Comparison of ENCODE assay signal across 11 cellular contexts in genomic region chr2:27622921-27623384, GRCh38. TPM values are rescaled to one million over a fixed set of nuclear protein-coding genes. Genes with fewer than 3 reads are reported as not detected.
DNase-seq lines count a peak whose midpoint lies in the region; ATAC-seq and TF ChIP-seq lines count a peak whose summit lies in the region.
"Had no signal": no experiment of that assay in that cellular context is flagged by ENCODE, and none has a peak within 500 bp of the region (broad histone marks: within the 10 kb centered on the region; RNA-seq: fewer than 3 reads in every experiment).

No MANE protein-coding gene starts in this region.

- CTCF ChIA-PET in CD8-positive, alpha-beta memory T cell (lab: Charles Lee): no interaction called here
- CTCF ChIA-PET in IMR-90 (lab: Yijun Ruan, JAX): no interaction called here

- H3K56ac ChIP-seq in IMR-90 (ENCODE audit: extremely low read depth, insufficient read depth, low read length): no peak overlapping the region

- H3K18ac ChIP-seq in IMR-90 (ENCODE audit: low read depth, low read length) (no peak overlapping the region), mesenchymal stem cell (ENCODE audit: low read depth in 1 of 2, low read length in 2 of 2) (no peak overlapping the region)

- H3K9me2 ChIP-seq in hepatocyte (replicated peaks; ENCODE audit: insufficient read depth): peaks cover 5% of the 10 kb centered on the region

- peaks cover 2% of the 10 kb centered on the region for H3K4me1 ChIP-seq in CD8-positive, alpha-beta memory T cell (ENCODE audit: insufficient read depth, low read length)
- peaks cover 11% of the 10 kb centered on the region for H3K4me1 ChIP-seq in IMR-90 (ENCODE audit: control insufficient read depth, insufficient read depth, low read length)
- H3K4me1 ChIP-seq in mesenchymal stem cell (ENCODE audit: control insufficient read depth, insufficient read depth, low read depth, low read length): peaks cover 2% of the 10 kb centered on the region
- peaks cover 8% of the 10 kb centered on the region for H3K4me1 ChIP-seq in hepatocyte (ENCODE audit: insufficient read depth)

- no peak for TF ChIP-seq POLR2A in IMR-90 (IDR thresholded peaks at IDR 0.05; ENCODE audit: low read depth, low read length)

- peaks cover 8% of the 10 kb centered on the region; the same call in 1 of the 2 replicates for H3K9me1 ChIP-seq in IMR-90 (ENCODE audit: insufficient read depth, low read length)

- no peak overlapping the region for H3K4me3 ChIP-seq in CD8-positive, alpha-beta memory T cell (ENCODE audit: low read length)
- H3K4me3 ChIP-seq in IMR-90 (ENCODE audit: insufficient read depth, low read depth, low read length) (no peak overlapping the region), mesenchymal stem cell (ENCODE audit: insufficient read depth in 1 of 2, low read depth in 1 of 2, low read length in 2 of 2) (no peak overlapping the region), hepatocyte (no peak overlapping the region)
- H3K4me3 ChIP-seq: sigmoid colon had no signal

- H3K9me3 Mint-ChIP-seq in CD8-positive, alpha-beta memory T cell: no peaks in the 10 kb centered on the region
- no peaks in the 10 kb centered on the region for H3K9me3 Mint-ChIP-seq in chondrocyte (ENCODE audit: low read depth)
- H3K9me3 Mint-ChIP-seq: T-helper 1 cell treated with Interleukin-12 subunit alpha and Interleukin-12 subunit beta and Interleukin-4 antibody, amounts not matched to agents 30 μg/mL and 1 μg/mL, for 36 hours had no signal

- H3K9ac ChIP-seq in IMR-90 (ENCODE audit: low read depth, low read length) (no peak overlapping the region), mesenchymal stem cell (ENCODE audit: low read length) (no peak overlapping the region)

- H4K8ac ChIP-seq in IMR-90 (ENCODE audit: low read depth in 2 of 2, low read length in 2 of 2): no peak overlapping the region
- H4K8ac ChIP-seq in mesenchymal stem cell (ENCODE audit: low read length): no peak overlapping the region

- no peak overlapping the region for H4K91ac ChIP-seq in IMR-90 (ENCODE audit: insufficient read depth, low read depth, low read length)
- no peak overlapping the region for H4K91ac ChIP-seq in mesenchymal stem cell (ENCODE audit: low read length)

- 18% methylated on average over 2 of the region's 3 CpGs; no CpG with 5 or more reads in 1 of the 2 experiments for WGBS in IMR-90 (ENCODE audit: extremely low coverage in 2 of 2, insufficient read length in 1 of 2), 2 experiments
- WGBS in mesenchymal stem cell: 10% methylated on average over 2 of the region's 3 CpGs
- WGBS in hepatocyte (ENCODE audit: low lambda C conversion rate, missing lambda C conversion rate): 98% methylated on average over 3 of the region's 3 CpGs

- no peak overlapping the region for H2AFZ ChIP-seq in IMR-90 (replicated peaks; ENCODE audit: low read length, poor library complexity)
- H2AFZ ChIP-seq in mesenchymal stem cell (ENCODE audit: low read depth, low read length): no peak overlapping the region
- no peak overlapping the region for H2AFZ ChIP-seq in hepatocyte

- H3K36me3 ChIP-seq in CD8-positive, alpha-beta memory T cell (ENCODE audit: insufficient read depth, low read length): peaks cover 35% of the 10 kb centered on the region
- H3K36me3 ChIP-seq in IMR-90 (ENCODE audit: control insufficient read depth, insufficient read depth, low read length) (peaks cover 22% of the 10 kb centered on the region), mesenchymal stem cell (ENCODE audit: control insufficient read depth in 1 of 2, insufficient read depth in 2 of 2, low read depth in 1 of 2, low read length in 2 of 2) (peaks cover 10 to 71% of the 10 kb centered on the region in 2 experiments), hepatocyte (replicated peaks; ENCODE audit: insufficient read depth, low read depth) (no peaks in the 10 kb centered on the region)

- H3K27ac ChIP-seq in CD8-positive, alpha-beta memory T cell (ENCODE audit: low read depth, low read length): no peak overlapping the region
- no peak overlapping the region for H3K27ac ChIP-seq in IMR-90 (ENCODE audit: insufficient read depth, low read length)
- H3K27ac ChIP-seq in mesenchymal stem cell (ENCODE audit: low read length, poor library complexity, severe bottlenecking): peak overlapping the region; percentile 88
- no peak overlapping the region for H3K27ac ChIP-seq in hepatocyte
- H3K27ac ChIP-seq: sigmoid colon had no signal

- H2BK20ac ChIP-seq in IMR-90 (ENCODE audit: low read depth, low read length): no peak overlapping the region

- POLR2A ChIA-PET in CD8-positive, alpha-beta memory T cell (lab: Charles Lee): no interaction called here
- POLR2A ChIA-PET in IMR-90 (lab: Charles Lee; ENCODE audit: unreplicated experiment): no interaction called here

- peaks cover 3 to 14% of the 10 kb centered on the region in 2 experiments; a peak in 2 of 4 replicates for H3K79me1 ChIP-seq in IMR-90 (ENCODE audit: low read depth in 1 of 2, low read length in 2 of 2)
- H3K79me1 ChIP-seq in mesenchymal stem cell (replicated peaks; ENCODE audit: low read length, poor library complexity, severe bottlenecking): peaks cover 2% of the 10 kb centered on the region

- TF ChIP-seq CTCF in IMR-90 (conservative IDR thresholded peaks at IDR 0.05; ENCODE audit: low read depth, low read length) (no peak), chondrocyte (IDR thresholded peaks at IDR 0.05) (no peak), hepatocyte (IDR thresholded peaks at IDR 0.05; ENCODE audit: poor library complexity) (no peak)

- no peak overlapping the region for H2BK120ac ChIP-seq in IMR-90 (ENCODE audit: low read depth, low read length)
- H2BK120ac ChIP-seq in mesenchymal stem cell (ENCODE audit: low read depth, low read length): no peak overlapping the region

- H2AK5ac ChIP-seq in IMR-90 (ENCODE audit: low read depth, low read length) (no peak overlapping the region), mesenchymal stem cell (ENCODE audit: low read length, severe bottlenecking) (no peak overlapping the region)

- peak; percentile 78 for ATAC-seq in IMR-90 (ENCODE audit: low read depth)
- ATAC-seq in GM18907 (IDR thresholded peaks at IDR 0.05; ENCODE audit: unreplicated experiment): no peak

- peaks cover 0 to 58% (median 35%) of the 10 kb centered on the region in 3 donors for H3K36me3 Mint-ChIP-seq in CD8-positive, alpha-beta memory T cell
- peaks cover 32% of the 10 kb centered on the region for H3K36me3 Mint-ChIP-seq in chondrocyte (ENCODE audit: low read depth)

- no peaks in the 10 kb centered on the region for H3K27me3 ChIP-seq in CD8-positive, alpha-beta memory T cell (ENCODE audit: insufficient read depth, low read length, poor library complexity, severe bottlenecking)
- H3K27me3 ChIP-seq in IMR-90 (ENCODE audit: control insufficient read depth, insufficient read depth, low read length): no peaks in the 10 kb centered on the region
- H3K27me3 ChIP-seq in mesenchymal stem cell (ENCODE audit: control insufficient read depth in 1 of 2, insufficient read depth in 1 of 2, low read length in 2 of 2): no peaks in the 10 kb centered on the region
- no peaks in the 10 kb centered on the region for H3K27me3 ChIP-seq in hepatocyte
- H3K27me3 ChIP-seq: sigmoid colon had no signal

- no peak overlapping the region for H2AK9ac ChIP-seq in IMR-90 (replicated peaks; ENCODE audit: low read depth, low read length, poor library complexity)

- H4K20me1 ChIP-seq in IMR-90 (ENCODE audit: insufficient read depth, low read length) (no peaks in the 10 kb centered on the region), hepatocyte (ENCODE audit: insufficient read depth, poor library complexity, severe bottlenecking) (no peaks in the 10 kb centered on the region)

- H2BK15ac ChIP-seq in IMR-90 (ENCODE audit: low read depth, low read length) (no peak overlapping the region), mesenchymal stem cell (ENCODE audit: low read depth, poor library complexity, severe bottlenecking) (no peak overlapping the region)

- H4K5ac ChIP-seq in IMR-90 (ENCODE audit: low read depth, low read length): no peak overlapping the region

- TF ChIP-seq RAD21 in IMR-90 (IDR thresholded peaks at IDR 0.05; ENCODE audit: low read length): no peak; the same call in 1 of the 2 replicates

- DNase-seq in CD8-positive, alpha-beta memory T cell: no peak
- DNase-seq in IMR-90 (peak; percentile 84), chondrocyte (ENCODE audit: low spot score) (no peak), mesenchymal stem cell (peak; percentile 56), superior temporal gyrus (ENCODE audit: extremely low spot score) (no peak), OCI-M1 (lab: John Stamatoyannopoulos, UW) (no peak), hepatocyte (ENCODE audit: low spot score) (no peak)
- DNase-seq: DMS53, sigmoid colon had no signal

- H3K4me2 ChIP-seq in IMR-90 (ENCODE audit: low read depth, low read length) (peak overlapping the region; percentile 56), mesenchymal stem cell (ENCODE audit: low read length, poor library complexity, severe bottlenecking) (no peak overlapping the region), hepatocyte (no peak overlapping the region)

- H3K79me2 ChIP-seq in hepatocyte: no peaks in the 10 kb centered on the region

- dilution Hi-C loops in IMR-90 (cut with HindIII; ENCODE audit: low sequenced_read_pairs, unreplicated experiment): no loop called here

- intact Hi-C loops in IMR-90 (cut with micrococcal nuclease): loop anchor here (10.0 kb wide), 1 partner anchor 218 kb away; the partner anchor contains the start of gene PPM1G

- in situ Hi-C loops in IMR-90 (cut with MboI; ENCODE audit: low sequenced_read_pairs): no loop called here

- no peak overlapping the region for H3K4ac ChIP-seq in IMR-90 (ENCODE audit: low read depth, low read length)
- no peak overlapping the region for H3K4ac ChIP-seq in mesenchymal stem cell (ENCODE audit: low read depth in 1 of 2, low read length in 2 of 2)

- no peak overlapping the region for H3K4me3 Mint-ChIP-seq in CD8-positive, alpha-beta memory T cell
- H3K4me3 Mint-ChIP-seq in chondrocyte (ENCODE audit: unreplicated experiment): peak overlapping the region; percentile 4
- H3K4me3 Mint-ChIP-seq: T-helper 1 cell treated with Interleukin-12 subunit alpha and Interleukin-12 subunit beta and Interleukin-4 antibody, amounts not matched to agents 30 μg/mL and 1 μg/mL, for 36 hours had no signal

- H3K9me3 ChIP-seq in CD8-positive, alpha-beta memory T cell (ENCODE audit: low read length): no peaks in the 10 kb centered on the region
- no peaks in the 10 kb centered on the region for H3K9me3 ChIP-seq in IMR-90 (ENCODE audit: control insufficient read depth, insufficient read depth, low read length)
- H3K9me3 ChIP-seq in mesenchymal stem cell (ENCODE audit: control insufficient read depth, low read length): no peaks in the 10 kb centered on the region
- H3K9me3 ChIP-seq in hepatocyte (ENCODE audit: low read depth): no peaks in the 10 kb centered on the region
- H3K9me3 ChIP-seq: sigmoid colon had no signal

- no TSS peak for BruUV-seq in IMR-90 (replicated peaks; lab: Mats Ljungman, UMichigan)

- H3K14ac ChIP-seq in IMR-90 (replicated peaks; ENCODE audit: low read depth, low read length) (no peak overlapping the region), mesenchymal stem cell (ENCODE audit: low read length in 2 of 2) (no peak overlapping the region)

- H2BK12ac ChIP-seq in mesenchymal stem cell (ENCODE audit: low read length in 2 of 2): no peak overlapping the region

- no peak overlapping the region for H3K23ac ChIP-seq in IMR-90 (ENCODE audit: low read depth, low read length)
- no peak overlapping the region for H3K23ac ChIP-seq in mesenchymal stem cell (ENCODE audit: low read length in 2 of 2)

- no peaks in the 10 kb centered on the region for H3K27me3 Mint-ChIP-seq in CD8-positive, alpha-beta memory T cell
- H3K27me3 Mint-ChIP-seq in chondrocyte (ENCODE audit: low read depth): no peaks in the 10 kb centered on the region

- H3K4me1 Mint-ChIP-seq in CD8-positive, alpha-beta memory T cell: peaks cover 0 to 2% (median 0%) of the 10 kb centered on the region in 3 donors
- H3K4me1 Mint-ChIP-seq in chondrocyte (ENCODE audit: low read depth): peaks cover 37% of the 10 kb centered on the region

- peak overlapping the region in 5 of 8 donors; percentile 16 to 76 (median 37) for H3K27ac Mint-ChIP-seq in CD8-positive, alpha-beta memory T cell
- peak overlapping the region; percentile 74 for H3K27ac Mint-ChIP-seq in chondrocyte (ENCODE audit: unreplicated experiment)
- H3K27ac Mint-ChIP-seq: T-helper 1 cell treated with Interleukin-12 subunit alpha and Interleukin-12 subunit beta and Interleukin-4 antibody, amounts not matched to agents 30 μg/mL and 1 μg/mL, for 36 hours had no signal

- no peak overlapping the region for H2BK5ac ChIP-seq in IMR-90 (ENCODE audit: low read depth, low read length, poor library complexity, severe bottlenecking)
- H2BK5ac ChIP-seq in mesenchymal stem cell (ENCODE audit: low read depth, low read length, poor library complexity, severe bottlenecking): no peak overlapping the region

RNA-seq across cellular contexts. Expression of gene CCDC121, which starts 5.9 kb away (rescaled TPM):
- under 1 TPM; 0.20 to 0.58 TPM for total RNA-seq in CD8-positive, alpha-beta memory T cell
- 0.62 TPM for polyA plus RNA-seq in CD8-positive, alpha-beta memory T cell
- 2.0 and 2.2 TPM in 2 replicates for total RNA-seq in IMR-90 (2012; rRNA removed)
- polyA plus RNA-seq in IMR-90 (2012; rRNA removed): 0.65 and 0.67 TPM in 2 replicates
- polyA plus RNA-seq in IMR-90 (2012; cell fraction: cytosol; rRNA removed): 0.12 and 0.47 TPM in 2 replicates
- 0.72 and 1.5 TPM in 2 replicates for polyA plus RNA-seq in IMR-90 (2012; cell fraction: nucleus; rRNA removed; ENCODE audit: low replicate concordance)
- 1.6 to 2.7 TPM (median 1.7 TPM) in 3 replicates for total RNA-seq in chondrocyte
- 1.1 TPM for polyA plus RNA-seq in mesenchymal stem cell (2013, experiment 1 of 2)
- 1.6 TPM for polyA plus RNA-seq in mesenchymal stem cell (2013, experiment 2 of 2)
- total RNA-seq in hepatocyte: 2.7 and 4.4 TPM in 2 replicates
- polyA plus RNA-seq in hepatocyte: 2.7 and 5.4 TPM in 2 replicates

RNA-seq across cellular contexts. Expression of gene GPN1, which starts 5.9 kb away (rescaled TPM):
- total RNA-seq in CD8-positive, alpha-beta memory T cell: 10 to 100 TPM; 67.3 to 70.5 TPM
- polyA plus RNA-seq in CD8-positive, alpha-beta memory T cell: 63.6 TPM
- total RNA-seq in IMR-90 (2012; rRNA removed) (53.0 and 63.8 TPM in 2 replicates), chondrocyte (24.1 to 31.0 TPM (median 26.5 TPM) in 3 replicates), hepatocyte (35.8 and 36.5 TPM in 2 replicates)
- polyA plus RNA-seq in IMR-90 (2012; rRNA removed) (34.9 and 37.8 TPM in 2 replicates), hepatocyte (30.1 and 46.7 TPM in 2 replicates)
- polyA plus RNA-seq in IMR-90 (2012; cell fraction: cytosol; rRNA removed): 15.2 and 19.7 TPM in 2 replicates
- polyA plus RNA-seq in IMR-90 (2012; cell fraction: nucleus; rRNA removed; ENCODE audit: low replicate concordance): 6.3 and 28.2 TPM in 2 replicates
- 26.6 TPM for polyA plus RNA-seq in mesenchymal stem cell (2013, experiment 1 of 2)
- 26.4 TPM for polyA plus RNA-seq in mesenchymal stem cell (2013, experiment 2 of 2)

RNA-seq across cellular contexts. Expression of gene ZNF512, which starts 40.1 kb away (rescaled TPM):
- total RNA-seq in CD8-positive, alpha-beta memory T cell: 10 to 100 TPM; 20.6 to 21.8 TPM
- polyA plus RNA-seq in CD8-positive, alpha-beta memory T cell: 39.1 TPM
- total RNA-seq in IMR-90 (2012; rRNA removed): 32.2 and 56.5 TPM in 2 replicates
- polyA plus RNA-seq in IMR-90 (2012; rRNA removed): 17.0 and 25.8 TPM in 2 replicates
- polyA plus RNA-seq in IMR-90 (2012; cell fraction: cytosol; rRNA removed): 4.5 and 7.7 TPM in 2 replicates
- 5.6 and 47.4 TPM in 2 replicates for polyA plus RNA-seq in IMR-90 (2012; cell fraction: nucleus; rRNA removed; ENCODE audit: low replicate concordance)
- 27.8 to 34.7 TPM (median 29.5 TPM) in 3 replicates for total RNA-seq in chondrocyte
- polyA plus RNA-seq in mesenchymal stem cell (2013, experiment 1 of 2): 21.6 TPM
- polyA plus RNA-seq in mesenchymal stem cell (2013, experiment 2 of 2): 20.7 TPM
- 27.7 and 30.7 TPM in 2 replicates for total RNA-seq in hepatocyte
- polyA plus RNA-seq in hepatocyte: 13.7 and 19.9 TPM in 2 replicates

RNA-seq across cellular contexts. Expression of gene SUPT7L, which starts 40.5 kb away (rescaled TPM):
- total RNA-seq in CD8-positive, alpha-beta memory T cell: 10 to 100 TPM; 31.1 to 33.6 TPM
- polyA plus RNA-seq in CD8-positive, alpha-beta memory T cell: 24.6 TPM
- total RNA-seq in IMR-90 (2012; rRNA removed): 16.7 and 23.1 TPM in 2 replicates
- 31.3 and 33.4 TPM in 2 replicates for polyA plus RNA-seq in IMR-90 (2012; rRNA removed)
- polyA plus RNA-seq in IMR-90 (2012; cell fraction: cytosol; rRNA removed): 12.7 and 15.6 TPM in 2 replicates
- 61.5 and 126 TPM in 2 replicates for polyA plus RNA-seq in IMR-90 (2012; cell fraction: nucleus; rRNA removed; ENCODE audit: low replicate concordance)
- 29.1 to 37.1 TPM (median 30.7 TPM) in 3 replicates for total RNA-seq in chondrocyte
- 25.1 TPM for polyA plus RNA-seq in mesenchymal stem cell (2013, experiment 1 of 2)
- 25.0 TPM for polyA plus RNA-seq in mesenchymal stem cell (2013, experiment 2 of 2)
- total RNA-seq in hepatocyte: 32.3 and 43.3 TPM in 2 replicates
- 27.3 and 30.7 TPM in 2 replicates for polyA plus RNA-seq in hepatocyte

RNA-seq across cellular contexts. Expression of gene SLC4A1AP, which starts 40.7 kb away (rescaled TPM):
- total RNA-seq in CD8-positive, alpha-beta memory T cell: 10 to 100 TPM; 28.6 to 29.6 TPM
- polyA plus RNA-seq in CD8-positive, alpha-beta memory T cell: 29.1 TPM
- 11.7 and 17.8 TPM in 2 replicates for total RNA-seq in IMR-90 (2012; rRNA removed)
- polyA plus RNA-seq in IMR-90 (2012; rRNA removed): 13.3 and 13.6 TPM in 2 replicates
- polyA plus RNA-seq in IMR-90 (2012; cell fraction: cytosol; rRNA removed): 4.5 and 5.5 TPM in 2 replicates
- 8.7 and 10.3 TPM in 2 replicates for polyA plus RNA-seq in IMR-90 (2012; cell fraction: nucleus; rRNA removed; ENCODE audit: low replicate concordance)
- total RNA-seq in chondrocyte: 16.4 to 24.3 TPM (median 18.8 TPM) in 3 replicates
- polyA plus RNA-seq in mesenchymal stem cell (2013, experiment 1 of 2): 21.1 TPM
- 20.7 TPM for polyA plus RNA-seq in mesenchymal stem cell (2013, experiment 2 of 2)
- total RNA-seq in hepatocyte: 20.6 and 21.1 TPM in 2 replicates
- polyA plus RNA-seq in hepatocyte: 21.9 and 22.1 TPM in 2 replicates

Comparison
In these comparisons a context has a peak if more than half of its experiments do, and no peak if none do; other contexts are left out.
1. DNase-seq: peak in IMR-90 (single experiment) and mesenchymal stem cell (single experiment); none in CD8-positive, alpha-beta memory T cell (0 of 5), chondrocyte (single experiment), superior temporal gyrus (single experiment), OCI-M1 (single experiment) and hepatocyte (single experiment).